ENCODE assay signal across 33 cellular contexts in the genomic region with DNA sequence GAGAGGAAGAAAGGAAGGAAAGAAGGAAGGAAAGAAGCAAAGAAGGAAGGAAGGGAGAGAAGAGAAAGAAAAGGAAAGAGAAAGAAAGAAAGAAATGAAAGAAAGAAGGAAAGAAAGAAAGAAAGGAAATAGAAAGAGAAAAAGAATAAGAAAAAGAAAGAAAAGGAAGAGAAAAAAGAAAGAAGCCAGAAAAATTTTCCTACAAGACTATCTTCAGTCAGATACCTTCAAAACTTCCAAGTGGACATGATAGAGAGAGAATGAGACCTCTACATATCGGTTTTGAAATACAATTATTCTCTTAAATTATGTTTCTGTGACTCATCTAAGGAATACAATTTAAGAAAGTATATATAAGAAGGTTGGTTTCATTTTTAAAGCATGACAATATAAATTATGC.
"Had no signal": no experiment of that assay in that cellular context is flagged by ENCODE, and none has a peak within 500 bp of the region (broad histone marks: within the 10 kb centered on the region; RNA-seq: fewer than 3 reads in every experiment).

No MANE protein-coding gene starts in this region.

- H3K27me3 Mint-ChIP-seq: activated B cell treated with CpG ODN at 0.5 μM for 24 hours; activated CD8-positive, alpha-beta T cell treated with anti-CD3 and anti-CD28 coated beads for 36 hours; activated naive CD8-positive, alpha-beta T cell; activated T-helper 17 cell treated with anti-CD3 and anti-CD28 coated beads, Interleukin-2, amount 50 U/mL, for 72 hours; T-helper 17 cell had no signal

- H3K27ac Mint-ChIP-seq: activated B cell treated with CpG ODN at 0.5 μM for 24 hours; activated CD8-positive, alpha-beta T cell treated with anti-CD3 and anti-CD28 coated beads for 36 hours; activated naive CD8-positive, alpha-beta T cell; activated T-helper 17 cell treated with anti-CD3 and anti-CD28 coated beads, Interleukin-2, amount 50 U/mL, for 72 hours; T-helper 17 cell; T-helper 2 cell treated with Interferon-gamma antibody and Interleukin-4, amounts not matched to agents 5 μg/mL and 100 μg/mL, for 36 hours had no signal

- H3K4me3 ChIP-seq: adrenal gland, body of pancreas, esophagus squamous epithelium, gastroesophageal sphincter, heart right ventricle had no signal

- ATAC-seq: activated CD4-positive, CD25-positive, alpha-beta regulatory T cell treated with anti-CD3 and anti-CD28 coated beads, Interleukin-2, amount 50 U/mL, for 24 hours; activated CD8-positive, alpha-beta T cell treated with anti-CD3 and anti-CD28 coated beads for 36 hours; activated T-cell treated with anti-CD3 and anti-CD28 coated beads, Interleukin-2, amount 50 U/mL, for 4 hours; activated T-helper 17 cell treated with anti-CD3 and anti-CD28 coated beads, Interleukin-2, amount 50 U/mL, for 72 hours; body of pancreas; gastroesophageal sphincter; heart right ventricle; T-helper 17 cell had no signal

- DNase-seq: activated B cell treated with CpG ODN at 0.5 μM for 24 hours; activated CD4-positive, alpha-beta T cell treated with anti-CD3 and anti-CD28 coated beads for 48 hours; activated CD4-positive, alpha-beta T cell treated with anti-CD3 and anti-CD28 coated beads, Interleukin-2, amount 50 U/mL, for 1 hour; activated CD4-positive, alpha-beta T cell treated with anti-CD3 and anti-CD28 coated beads, Interleukin-2, amount 50 U/mL, for 48 hours; activated CD8-positive, alpha-beta memory T cell treated with anti-CD3 and anti-CD28 coated beads for 24 hours; activated CD8-positive, alpha-beta T cell treated with anti-CD3 and anti-CD28 coated beads for 36 hours; activated effector memory CD4-positive, alpha-beta T cell treated with Interleukin-2 at 50 U/mL for 16 hours; activated gamma-delta T cell treated with Interleukin-2 at 50 U/mL for 16 hours; activated naive CD4-positive, alpha-beta T cell treated with anti-CD3 and anti-CD28 coated beads, Interleukin-2, amount 50 U/mL, for 16 hours; activated naive CD4-positive, alpha-beta T cell treated with Interleukin-2 at 50 U/mL for 16 hours; activated T-cell treated with anti-CD3 and anti-CD28 coated beads, Interleukin-2, amount 50 U/mL, for 4 hours; adrenal gland; amygdala; aorta; body of pancreas; caudate nucleus; cortex of kidney; effector CD8-positive, alpha-beta T cell; esophagus squamous epithelium; foreskin melanocyte; heart right ventricle; T-helper 17 cell; T1000; WERI-Rb-1 had no signal

- H3K4me1 ChIP-seq: adrenal gland, body of pancreas, esophagus squamous epithelium, gastroesophageal sphincter, heart right ventricle had no signal

- H3K9me3 ChIP-seq: adrenal gland, body of pancreas had no signal

- H3K27ac ChIP-seq: adrenal gland, body of pancreas, epithelial cell of prostate, esophagus squamous epithelium, gastroesophageal sphincter, heart right ventricle, WERI-Rb-1 had no signal

- H3K27me3 ChIP-seq: adrenal gland, body of pancreas, esophagus squamous epithelium, gastroesophageal sphincter, heart right ventricle had no signal

- FAIRE-seq: colon, endometrium, endothelial cell of umbilical vein had no signal

- H3K4me3 Mint-ChIP-seq: activated B cell treated with CpG ODN at 0.5 μM for 24 hours; activated CD8-positive, alpha-beta T cell treated with anti-CD3 and anti-CD28 coated beads for 36 hours; activated naive CD8-positive, alpha-beta T cell; activated T-cell treated with anti-CD3 and anti-CD28 coated beads, Interleukin-2, amount 50 U/mL, for 4 hours; activated T-helper 17 cell treated with anti-CD3 and anti-CD28 coated beads, Interleukin-2, amount 50 U/mL, for 72 hours; T-helper 17 cell; T-helper 2 cell treated with Interferon-gamma antibody and Interleukin-4, amounts not matched to agents 5 μg/mL and 100 μg/mL, for 36 hours had no signal

- H3K36me3 Mint-ChIP-seq: activated naive CD8-positive, alpha-beta T cell had no signal

- H3K4me1 Mint-ChIP-seq: activated B cell treated with CpG ODN at 0.5 μM for 24 hours; activated T-helper 17 cell treated with anti-CD3 and anti-CD28 coated beads, Interleukin-2, amount 50 U/mL, for 72 hours; T-helper 17 cell had no signal

- H3K36me3 ChIP-seq: adrenal gland, esophagus squamous epithelium, gastroesophageal sphincter, heart right ventricle, WERI-Rb-1 had no signal
